ENCODE assay signal across 1 cellular context in the genomic region with DNA sequence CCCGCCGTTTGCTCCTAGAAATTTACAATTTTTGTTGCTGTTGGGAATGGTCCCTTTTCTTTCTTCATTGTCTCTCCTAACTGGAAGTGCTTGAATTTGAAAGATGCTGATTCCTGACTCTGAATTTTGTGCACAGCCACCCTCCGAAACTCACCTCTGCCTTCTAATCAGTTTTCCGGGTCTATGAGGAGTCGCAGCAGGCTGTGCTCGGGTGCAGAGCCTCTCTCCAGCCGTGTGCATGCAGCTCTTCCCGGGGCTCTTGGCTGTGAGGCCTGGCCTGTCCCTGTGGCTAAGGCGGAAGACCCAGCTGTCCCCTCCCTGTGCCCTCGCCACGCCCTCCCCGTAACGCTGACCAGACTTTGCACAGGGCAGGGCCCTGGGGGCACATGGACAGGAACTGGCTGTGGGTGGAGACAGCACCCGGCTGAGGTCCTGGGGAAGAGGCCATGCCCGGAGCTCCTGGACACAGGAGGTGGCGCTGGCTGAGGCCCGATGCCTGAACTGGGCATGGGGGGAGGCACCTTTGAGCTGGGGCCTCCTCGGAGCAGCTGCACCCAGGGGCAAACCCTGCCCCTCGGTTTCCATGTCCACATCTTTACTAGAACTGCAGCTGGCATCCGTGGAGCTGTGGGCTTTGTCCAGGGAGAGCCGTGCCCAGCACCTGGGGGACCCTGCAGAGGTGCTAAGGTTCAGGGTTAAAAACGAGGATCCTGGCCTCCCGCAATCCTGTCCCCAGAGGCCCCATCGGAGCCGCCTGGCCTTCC.
TF ChIP-seq lines count a peak whose summit lies in the region.

No MANE protein-coding gene starts in this region.

TF ChIP-seq in HepG2, 621 proteins besides CTCF, POLR2A, EP300 and RAD21 (continued from another document and continues in another):
- TF ChIP-seq, protein P1, sequence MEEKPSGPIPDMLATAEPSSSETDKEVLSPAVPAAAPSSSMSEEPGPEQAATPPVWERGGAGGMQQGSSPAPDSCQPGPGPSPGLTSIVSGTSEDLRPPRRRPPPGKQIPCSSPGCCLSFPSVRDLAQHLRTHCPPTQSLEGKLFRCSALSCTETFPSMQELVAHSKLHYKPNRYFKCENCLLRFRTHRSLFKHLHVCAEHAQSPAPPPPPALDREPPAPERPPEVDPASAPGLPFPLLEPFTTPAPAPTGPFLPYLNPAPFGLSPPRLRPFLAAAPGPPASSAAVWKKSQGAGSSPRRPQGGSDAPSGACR (CRISPR knock-in tag; IDR thresholded peaks at IDR 0.05): peak; percentile 85
- TF ChIP-seq, protein P2, sequence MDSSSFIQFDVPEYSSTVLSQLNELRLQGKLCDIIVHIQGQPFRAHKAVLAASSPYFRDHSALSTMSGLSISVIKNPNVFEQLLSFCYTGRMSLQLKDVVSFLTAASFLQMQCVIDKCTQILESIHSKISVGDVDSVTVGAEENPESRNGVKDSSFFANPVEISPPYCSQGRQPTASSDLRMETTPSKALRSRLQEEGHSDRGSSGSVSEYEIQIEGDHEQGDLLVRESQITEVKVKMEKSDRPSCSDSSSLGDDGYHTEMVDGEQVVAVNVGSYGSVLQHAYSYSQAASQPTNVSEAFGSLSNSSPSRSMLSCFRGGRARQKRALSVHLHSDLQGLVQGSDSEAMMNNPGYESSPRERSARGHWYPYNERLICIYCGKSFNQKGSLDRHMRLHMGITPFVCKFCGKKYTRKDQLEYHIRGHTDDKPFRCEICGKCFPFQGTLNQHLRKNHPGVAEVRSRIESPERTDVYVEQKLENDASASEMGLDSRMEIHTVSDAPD (CRISPR knock-in tag; IDR thresholded peaks at IDR 0.05): peak; percentile 86; the same call in 1 of the 2 replicates
- TF ChIP-seq ZNF253 (CRISPR knock-in tag; IDR thresholded peaks at IDR 0.05; ENCODE audit: borderline replicate concordance): no peak
- TF ChIP-seq, protein P3, sequence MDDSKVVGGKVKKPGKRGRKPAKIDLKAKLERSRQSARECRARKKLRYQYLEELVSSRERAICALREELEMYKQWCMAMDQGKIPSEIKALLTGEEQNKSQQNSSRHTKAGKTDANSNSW (CRISPR knock-in tag; IDR thresholded peaks at IDR 0.05; ENCODE audit: borderline replicate concordance): no peak
- TF ChIP-seq, protein P4, sequence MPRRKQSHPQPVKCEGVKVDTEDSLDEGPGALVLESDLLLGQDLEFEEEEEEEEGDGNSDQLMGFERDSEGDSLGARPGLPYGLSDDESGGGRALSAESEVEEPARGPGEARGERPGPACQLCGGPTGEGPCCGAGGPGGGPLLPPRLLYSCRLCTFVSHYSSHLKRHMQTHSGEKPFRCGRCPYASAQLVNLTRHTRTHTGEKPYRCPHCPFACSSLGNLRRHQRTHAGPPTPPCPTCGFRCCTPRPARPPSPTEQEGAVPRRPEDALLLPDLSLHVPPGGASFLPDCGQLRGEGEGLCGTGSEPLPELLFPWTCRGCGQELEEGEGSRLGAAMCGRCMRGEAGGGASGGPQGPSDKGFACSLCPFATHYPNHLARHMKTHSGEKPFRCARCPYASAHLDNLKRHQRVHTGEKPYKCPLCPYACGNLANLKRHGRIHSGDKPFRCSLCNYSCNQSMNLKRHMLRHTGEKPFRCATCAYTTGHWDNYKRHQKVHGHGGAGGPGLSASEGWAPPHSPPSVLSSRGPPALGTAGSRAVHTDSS (CRISPR knock-in tag; conservative IDR thresholded peaks at IDR 0.05): no peak
- TF ChIP-seq, protein P5, sequence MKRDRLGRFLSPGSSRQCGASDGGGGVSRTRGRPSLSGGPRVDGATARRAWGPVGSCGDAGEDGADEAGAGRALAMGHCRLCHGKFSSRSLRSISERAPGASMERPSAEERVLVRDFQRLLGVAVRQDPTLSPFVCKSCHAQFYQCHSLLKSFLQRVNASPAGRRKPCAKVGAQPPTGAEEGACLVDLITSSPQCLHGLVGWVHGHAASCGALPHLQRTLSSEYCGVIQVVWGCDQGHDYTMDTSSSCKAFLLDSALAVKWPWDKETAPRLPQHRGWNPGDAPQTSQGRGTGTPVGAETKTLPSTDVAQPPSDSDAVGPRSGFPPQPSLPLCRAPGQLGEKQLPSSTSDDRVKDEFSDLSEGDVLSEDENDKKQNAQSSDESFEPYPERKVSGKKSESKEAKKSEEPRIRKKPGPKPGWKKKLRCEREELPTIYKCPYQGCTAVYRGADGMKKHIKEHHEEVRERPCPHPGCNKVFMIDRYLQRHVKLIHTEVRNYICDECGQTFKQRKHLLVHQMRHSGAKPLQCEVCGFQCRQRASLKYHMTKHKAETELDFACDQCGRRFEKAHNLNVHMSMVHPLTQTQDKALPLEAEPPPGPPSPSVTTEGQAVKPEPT (CRISPR knock-in tag; IDR thresholded peaks at IDR 0.05; ENCODE audit: low read depth): peak; percentile 81; the same call in 1 of the 2 replicates
- TF ChIP-seq ZNF556 (CRISPR knock-in tag; IDR thresholded peaks at IDR 0.05; ENCODE audit: borderline replicate concordance): peak; percentile 91; the same call in 1 of the 2 replicates
- peak; percentile 72; the same call in 1 of the 2 replicates for TF ChIP-seq ZNF776 (CRISPR knock-in tag; IDR thresholded peaks at IDR 0.05)
- no peak for TF ChIP-seq RBAK (CRISPR knock-in tag; IDR thresholded peaks at IDR 0.05)
- no peak for TF ChIP-seq SCMH1 (CRISPR knock-in tag; IDR thresholded peaks at IDR 0.05; ENCODE audit: borderline replicate concordance)
- no peak for TF ChIP-seq ZNF724P (CRISPR knock-in tag; IDR thresholded peaks at IDR 0.05; ENCODE audit: borderline replicate concordance)
- no peak; the same call in 1 of the 2 replicates for TF ChIP-seq PAWR (CRISPR knock-in tag; IDR thresholded peaks at IDR 0.05; ENCODE audit: borderline replicate concordance)
- no peak for TF ChIP-seq NPAS2 (CRISPR knock-in tag; IDR thresholded peaks at IDR 0.05; ENCODE audit: borderline replicate concordance)
- TF ChIP-seq, protein P6, sequence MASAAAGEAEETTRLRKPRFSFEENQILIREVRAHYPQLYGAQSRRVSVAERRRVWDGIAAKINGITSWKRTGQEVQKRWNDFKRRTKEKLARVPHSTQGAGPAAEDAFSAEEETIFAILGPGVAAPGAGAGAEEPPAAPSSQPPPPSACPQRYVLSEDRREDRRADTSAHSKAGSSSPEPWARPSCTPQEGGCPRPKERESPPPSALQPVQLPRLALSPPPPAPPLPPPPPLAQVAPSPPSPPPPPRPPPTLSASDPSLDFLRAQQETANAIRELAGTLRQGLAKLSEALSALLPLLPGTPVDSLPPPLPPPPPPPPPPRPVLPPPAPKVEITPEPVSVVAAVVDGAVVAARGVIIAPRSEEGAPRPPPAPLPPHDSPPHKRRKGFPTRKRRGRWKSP (CRISPR knock-in tag; IDR thresholded peaks at IDR 0.05): peak; percentile 77; the same call in 1 of the 2 replicates
- TF ChIP-seq ZBTB21 (CRISPR knock-in tag; IDR thresholded peaks at IDR 0.05): no peak
- peak; percentile 82; the same call in 1 of the 2 replicates for TF ChIP-seq SNAI1 (CRISPR knock-in tag; IDR thresholded peaks at IDR 0.05; ENCODE audit: borderline replicate concordance)
- TF ChIP-seq ZNF543 (CRISPR knock-in tag; IDR thresholded peaks at IDR 0.05): peak; percentile 81
- no peak for TF ChIP-seq TCF12 (IDR thresholded peaks at IDR 0.05)
- peak; percentile 56; the same call in 1 of the 2 replicates for TF ChIP-seq TCF12 (CRISPR knock-in tag; IDR thresholded peaks at IDR 0.05)
- TF ChIP-seq, protein P7, sequence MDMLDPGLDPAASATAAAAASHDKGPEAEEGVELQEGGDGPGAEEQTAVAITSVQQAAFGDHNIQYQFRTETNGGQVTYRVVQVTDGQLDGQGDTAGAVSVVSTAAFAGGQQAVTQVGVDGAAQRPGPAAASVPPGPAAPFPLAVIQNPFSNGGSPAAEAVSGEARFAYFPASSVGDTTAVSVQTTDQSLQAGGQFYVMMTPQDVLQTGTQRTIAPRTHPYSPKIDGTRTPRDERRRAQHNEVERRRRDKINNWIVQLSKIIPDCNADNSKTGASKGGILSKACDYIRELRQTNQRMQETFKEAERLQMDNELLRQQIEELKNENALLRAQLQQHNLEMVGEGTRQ (IDR thresholded peaks at IDR 0.05; ENCODE audit: low read depth, low read length): no peak
- TF ChIP-seq, protein P7 (CRISPR knock-in tag; IDR thresholded peaks at IDR 0.05; ENCODE audit: borderline replicate concordance): peak; percentile 58
- TF ChIP-seq THYN1 (CRISPR knock-in tag; IDR thresholded peaks at IDR 0.05; ENCODE audit: borderline replicate concordance, low read depth): no peak
- TF ChIP-seq ZFP36L2 (CRISPR knock-in tag; IDR thresholded peaks at IDR 0.05): peak; percentile 85
- TF ChIP-seq, protein P8, sequence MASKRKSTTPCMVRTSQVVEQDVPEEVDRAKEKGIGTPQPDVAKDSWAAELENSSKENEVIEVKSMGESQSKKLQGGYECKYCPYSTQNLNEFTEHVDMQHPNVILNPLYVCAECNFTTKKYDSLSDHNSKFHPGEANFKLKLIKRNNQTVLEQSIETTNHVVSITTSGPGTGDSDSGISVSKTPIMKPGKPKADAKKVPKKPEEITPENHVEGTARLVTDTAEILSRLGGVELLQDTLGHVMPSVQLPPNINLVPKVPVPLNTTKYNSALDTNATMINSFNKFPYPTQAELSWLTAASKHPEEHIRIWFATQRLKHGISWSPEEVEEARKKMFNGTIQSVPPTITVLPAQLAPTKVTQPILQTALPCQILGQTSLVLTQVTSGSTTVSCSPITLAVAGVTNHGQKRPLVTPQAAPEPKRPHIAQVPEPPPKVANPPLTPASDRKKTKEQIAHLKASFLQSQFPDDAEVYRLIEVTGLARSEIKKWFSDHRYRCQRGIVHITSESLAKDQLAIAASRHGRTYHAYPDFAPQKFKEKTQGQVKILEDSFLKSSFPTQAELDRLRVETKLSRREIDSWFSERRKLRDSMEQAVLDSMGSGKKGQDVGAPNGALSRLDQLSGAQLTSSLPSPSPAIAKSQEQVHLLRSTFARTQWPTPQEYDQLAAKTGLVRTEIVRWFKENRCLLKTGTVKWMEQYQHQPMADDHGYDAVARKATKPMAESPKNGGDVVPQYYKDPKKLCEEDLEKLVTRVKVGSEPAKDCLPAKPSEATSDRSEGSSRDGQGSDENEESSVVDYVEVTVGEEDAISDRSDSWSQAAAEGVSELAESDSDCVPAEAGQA (IDR thresholded peaks at IDR 0.05; ENCODE audit: low read depth): peak; percentile 28; the same call in 1 of the 2 replicates
- TF ChIP-seq, protein P8 (CRISPR knock-in tag; IDR thresholded peaks at IDR 0.05; ENCODE audit: borderline replicate concordance): no peak
- TF ChIP-seq MTF2 (CRISPR knock-in tag; IDR thresholded peaks at IDR 0.05; ENCODE audit: borderline replicate concordance): peak; percentile 62; the same call in 1 of the 2 replicates
- peak; percentile 95 for TF ChIP-seq FOXC1 (CRISPR knock-in tag; IDR thresholded peaks at IDR 0.05; ENCODE audit: borderline replicate concordance)
- TF ChIP-seq TRIM24 (CRISPR knock-in tag; IDR thresholded peaks at IDR 0.05): no peak
- peak; percentile 84 for TF ChIP-seq ZNF431 (CRISPR knock-in tag; IDR thresholded peaks at IDR 0.05; ENCODE audit: borderline replicate concordance, low read depth)
- TF ChIP-seq IRF2 (CRISPR knock-in tag; IDR thresholded peaks at IDR 0.05): peak; percentile 85
- TF ChIP-seq, protein P9, sequence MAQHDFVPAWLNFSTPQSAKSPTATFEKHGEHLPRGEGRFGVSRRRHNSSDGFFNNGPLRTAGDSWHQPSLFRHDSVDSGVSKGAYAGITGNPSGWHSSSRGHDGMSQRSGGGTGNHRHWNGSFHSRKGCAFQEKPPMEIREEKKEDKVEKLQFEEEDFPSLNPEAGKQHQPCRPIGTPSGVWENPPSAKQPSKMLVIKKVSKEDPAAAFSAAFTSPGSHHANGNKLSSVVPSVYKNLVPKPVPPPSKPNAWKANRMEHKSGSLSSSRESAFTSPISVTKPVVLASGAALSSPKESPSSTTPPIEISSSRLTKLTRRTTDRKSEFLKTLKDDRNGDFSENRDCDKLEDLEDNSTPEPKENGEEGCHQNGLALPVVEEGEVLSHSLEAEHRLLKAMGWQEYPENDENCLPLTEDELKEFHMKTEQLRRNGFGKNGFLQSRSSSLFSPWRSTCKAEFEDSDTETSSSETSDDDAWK (CRISPR knock-in tag; IDR thresholded peaks at IDR 0.05): no peak
- TF ChIP-seq, protein P10, sequence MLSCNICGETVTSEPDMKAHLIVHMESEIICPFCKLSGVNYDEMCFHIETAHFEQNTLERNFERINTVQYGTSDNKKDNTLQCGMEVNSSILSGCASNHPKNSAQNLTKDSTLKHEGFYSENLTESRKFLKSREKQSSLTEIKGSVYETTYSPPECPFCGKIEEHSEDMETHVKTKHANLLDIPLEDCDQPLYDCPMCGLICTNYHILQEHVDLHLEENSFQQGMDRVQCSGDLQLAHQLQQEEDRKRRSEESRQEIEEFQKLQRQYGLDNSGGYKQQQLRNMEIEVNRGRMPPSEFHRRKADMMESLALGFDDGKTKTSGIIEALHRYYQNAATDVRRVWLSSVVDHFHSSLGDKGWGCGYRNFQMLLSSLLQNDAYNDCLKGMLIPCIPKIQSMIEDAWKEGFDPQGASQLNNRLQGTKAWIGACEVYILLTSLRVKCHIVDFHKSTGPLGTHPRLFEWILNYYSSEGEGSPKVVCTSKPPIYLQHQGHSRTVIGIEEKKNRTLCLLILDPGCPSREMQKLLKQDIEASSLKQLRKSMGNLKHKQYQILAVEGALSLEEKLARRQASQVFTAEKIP (CRISPR knock-in tag; IDR thresholded peaks at IDR 0.05; ENCODE audit: borderline replicate concordance): no peak
- peak; percentile 51; the same call in 1 of the 2 replicates for TF ChIP-seq ZNF564 (CRISPR knock-in tag; IDR thresholded peaks at IDR 0.05)
- no peak for TF ChIP-seq ZNF83 (CRISPR knock-in tag; IDR thresholded peaks at IDR 0.05; ENCODE audit: borderline replicate concordance)
